Comparison of ENCODE assay signal across 8 cellular contexts in the genomic region with DNA sequence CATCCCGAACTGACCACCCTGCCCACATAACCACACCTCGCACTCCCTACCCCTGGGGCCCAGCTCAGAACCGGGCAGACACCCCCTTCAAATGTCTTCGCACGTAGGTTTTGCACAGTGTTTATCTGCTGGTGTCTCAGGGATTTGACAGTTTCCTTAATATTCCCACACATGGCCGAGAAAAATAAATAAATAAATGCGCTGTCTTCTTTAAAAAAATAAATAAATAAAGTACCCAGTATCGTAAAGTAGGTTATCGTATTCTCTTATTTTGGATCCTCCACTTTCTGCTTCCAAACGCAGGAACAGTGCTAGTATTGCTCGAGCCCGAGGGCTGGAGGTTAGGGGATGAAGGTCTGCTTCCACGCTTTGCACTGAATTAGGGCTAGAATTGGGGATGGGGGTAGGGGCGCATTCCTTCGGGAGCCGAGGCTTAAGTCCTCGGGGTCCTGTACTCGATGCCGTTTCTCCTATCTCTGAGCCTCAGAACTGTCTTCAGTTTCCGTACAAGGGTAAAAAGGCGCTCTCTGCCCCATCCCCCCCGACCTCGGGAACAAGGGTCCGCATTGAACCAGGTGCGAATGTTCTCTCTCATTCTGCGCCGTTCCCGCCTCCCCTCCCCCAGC. TPM values are rescaled to one million over a fixed set of nuclear protein-coding genes. Genes with fewer than 3 reads are reported as not detected.
DNase-seq lines count a peak whose midpoint lies in the region; ATAC-seq, FAIRE-seq and TF ChIP-seq lines count a peak whose summit lies in the region.

No MANE protein-coding gene starts in this region.

- peak overlapping the region; percentile 70 for H3K27ac ChIP-seq in HUES48 (ENCODE audit: low read depth, low read length)
- peak overlapping the region; percentile 97 for H3K27ac ChIP-seq in keratinocyte (ENCODE audit: control insufficient read depth, insufficient read depth, low read length)

- H3K4me2 ChIP-seq in keratinocyte (ENCODE audit: control insufficient read depth, extremely low read depth, insufficient read depth, low read depth, low read length) = peak overlapping the region; percentile 79

- H3K4me3 ChIP-seq in GM08714 (ENCODE audit: low read length) (peak overlapping the region; percentile 68), HUES48 (ENCODE audit: low read depth, low read length) (peak overlapping the region; percentile 61), keratinocyte (ENCODE audit: control insufficient read depth in 2 of 3, extremely low read depth in 1 of 3, insufficient read depth in 2 of 3, low read depth in 1 of 3, low read length in 3 of 3) (peak overlapping the region; percentile 74 to 87 (median 80))

- H3K9me3 ChIP-seq in HUES48 (ENCODE audit: control insufficient read depth, insufficient read depth, low read length) (no peaks in the 10 kb centered on the region), keratinocyte (ENCODE audit: control insufficient read depth, low read depth, low read length) (no peaks in the 10 kb centered on the region)

- no peak for TF ChIP-seq CTCF in keratinocyte (optimal IDR thresholded peaks at IDR 0.05 in 1 of 3, IDR thresholded peaks at IDR 0.05 in 1 of 3, conservative IDR thresholded peaks at IDR 0.05 in 1 of 3; ENCODE audit: extremely low read depth in 1 of 3, insufficient read depth in 2 of 3, low read length in 3 of 3)

- H3K36me3 ChIP-seq in HUES48 (ENCODE audit: control insufficient read depth, insufficient read depth, low read length) = peaks cover 12% of the 10 kb centered on the region
- peaks cover 9 to 19% of the 10 kb centered on the region in 2 experiments for H3K36me3 ChIP-seq in keratinocyte (ENCODE audit: control insufficient read depth in 2 of 2, extremely low read depth in 1 of 2, insufficient read depth in 2 of 2, low read length in 2 of 2)

- peak overlapping the region; percentile 98 to 99 for H3K4me3 Mint-ChIP-seq in stimulated activated naive CD8-positive, alpha-beta T cell treated with anti-CD3 and anti-CD28 coated beads, Interleukin-15, amount 100 ng/mL, for 72 hours

- DNase-seq in amniotic epithelial cell (ENCODE audit: low read depth) (peak; percentile 50), keratinocyte (ENCODE audit: low read depth, low spot score) (no peak), NCI-H1436 treated with DMSO at 0.1 percent for 48 hours (lab: John Stamatoyannopoulos, UW) (no peak), NCI-H2196 treated with DMSO at 0.1 percent for 48 hours (lab: John Stamatoyannopoulos, UW; ENCODE audit: unreplicated experiment) (no peak)
- no peak for DNase-seq in stimulated activated naive CD8-positive, alpha-beta T cell treated with anti-CD3 and anti-CD28 coated beads, Interleukin-15, amount 100 ng/mL, for 72 hours
- DNase-seq in NK-92 treated with Interleukin-12 subunit alpha and Interleukin-12 subunit beta, amount 100 ng/mL, for 24 hours (lab: John Stamatoyannopoulos, UW) = no peak

- FAIRE-seq in keratinocyte (lab: Jason Lieb, UNC) = no peak

- no peaks in the 10 kb centered on the region for H3K9me3 Mint-ChIP-seq in stimulated activated naive CD8-positive, alpha-beta T cell treated with anti-CD3 and anti-CD28 coated beads, Interleukin-15, amount 100 ng/mL, for 72 hours

- H3K27me3 ChIP-seq in HUES48 (ENCODE audit: control insufficient read depth, insufficient read depth, low read length) (peaks cover 43% of the 10 kb centered on the region), keratinocyte (ENCODE audit: control insufficient read depth, extremely low read depth, insufficient read depth, low read length) (no peaks in the 10 kb centered on the region)

- H3K27me3 Mint-ChIP-seq in stimulated activated naive CD8-positive, alpha-beta T cell treated with anti-CD3 and anti-CD28 coated beads, Interleukin-15, amount 100 ng/mL, for 72 hours = peaks cover 66% of the 10 kb centered on the region

- H3K4me1 ChIP-seq in HUES48 (ENCODE audit: control insufficient read depth, insufficient read depth, low read length) (peaks cover 25% of the 10 kb centered on the region), keratinocyte (ENCODE audit: control insufficient read depth, extremely low read depth, insufficient read depth, low read length) (peaks cover 40% of the 10 kb centered on the region)

- peaks cover 2% of the 10 kb centered on the region for H3K9me1 ChIP-seq in keratinocyte (ENCODE audit: control insufficient read depth, extremely low read depth, insufficient read depth, low read length)

- dilution Hi-C loops in keratinocyte (cut with MboI; ENCODE audit: extremely low pct_ligation_motif_present, low sequenced_read_pairs) = no loop called here

- ATAC-seq in stimulated activated naive CD8-positive, alpha-beta T cell treated with anti-CD3 and anti-CD28 coated beads, Interleukin-15, amount 100 ng/mL, for 72 hours = peak; percentile 10

- peak overlapping the region; percentile 82 to 85 for H3K27ac Mint-ChIP-seq in stimulated activated naive CD8-positive, alpha-beta T cell treated with anti-CD3 and anti-CD28 coated beads, Interleukin-15, amount 100 ng/mL, for 72 hours

- H3K9ac ChIP-seq in HUES48 (ENCODE audit: low read depth, low read length) = peak overlapping the region; percentile 52
- H3K9ac ChIP-seq in keratinocyte (ENCODE audit: control insufficient read depth, extremely low read depth, insufficient read depth, low read length) = peak overlapping the region; percentile 92

- peak overlapping the region; percentile 74 for H2AFZ ChIP-seq in keratinocyte (ENCODE audit: control insufficient read depth, low read length)

- peaks cover 12% of the 10 kb centered on the region for H3K79me2 ChIP-seq in keratinocyte (ENCODE audit: control insufficient read depth, insufficient read depth, low read length)

- peaks cover 23% of the 10 kb centered on the region for H4K20me1 ChIP-seq in keratinocyte (ENCODE audit: control insufficient read depth, extremely low read depth, insufficient read depth, low read length)

- peaks cover 58% of the 10 kb centered on the region for H3K4me1 Mint-ChIP-seq in stimulated activated naive CD8-positive, alpha-beta T cell treated with anti-CD3 and anti-CD28 coated beads, Interleukin-15, amount 100 ng/mL, for 72 hours

RNA-seq across cellular contexts. Expression of a gene that starts 0.7 kb away (rescaled TPM):
- 29.2 to 141 TPM (median 121 TPM) in 3 replicates for polyA plus RNA-seq in keratinocyte
- 203 TPM for polyA plus RNA-seq in keratinocyte (2011; ENCODE audit: low read depth)
- polyA plus RNA-seq in keratinocyte (2011; cell fraction: cytosol; rRNA removed) = 59.7 and 69.9 TPM in 2 replicates
- polyA plus RNA-seq in keratinocyte (2011; cell fraction: nucleus; rRNA removed) = 468 and 530 TPM in 2 replicates
- polyA plus RNA-seq in keratinocyte (2012; ENCODE audit: low replicate concordance) = 11.9 and 76.3 TPM in 2 replicates
- 33.5 to 179 TPM (median 146 TPM) in 3 replicates for polyA minus RNA-seq in keratinocyte
- 174 TPM for polyA minus RNA-seq in keratinocyte (2011; cell fraction: cytosol; rRNA and poly(A)+ RNA removed)
- polyA minus RNA-seq in keratinocyte (2011; cell fraction: nucleus; rRNA and poly(A)+ RNA removed) = 415 and 474 TPM in 2 replicates
